17 cellular contexts compared by ENCODE assay signal in genomic region chr9:2414465-2414864, GRCh38.
"Had no signal": no experiment of that assay in that cellular context is flagged by ENCODE, and none has a peak within 500 bp of the region (broad histone marks: within the 10 kb centered on the region; RNA-seq: fewer than 3 reads in every experiment).

No MANE protein-coding gene starts in this region.

- H3K27me3 ChIP-seq: hepatocyte, sigmoid colon, uterus had no signal

- DNase-seq: activated CD4-positive, alpha-beta T cell treated with anti-CD3 and anti-CD28 coated beads, Interleukin-2, amount 50 U/mL, for 4 hours; activated CD4-positive, CD25-positive, alpha-beta regulatory T cell treated with anti-CD3 and anti-CD28 coated beads, Interleukin-2, amount 50 U/mL, for 72 hours; activated T-cell treated with anti-CD3 and anti-CD28 coated beads, Interleukin-2, amount 50 U/mL, for 1 hour; amygdala; caudate nucleus; cortex of kidney; effector CD8-positive, alpha-beta T cell; mucosa of descending colon; naive thymus-derived CD8-positive, alpha-beta T cell; sigmoid colon; stimulated activated CD4-positive, alpha-beta T cell treated with anti-CD3 and anti-CD28 coated beads, Interleukin-4, amount 100 ng/mL, for 24 hours; stimulated activated naive CD8-positive, alpha-beta T cell treated with anti-CD3 and anti-CD28 coated beads, Interleukin-15, amount 100 ng/mL, for 72 hours; SW 1271; uterus had no signal

- H3K4me2 ChIP-seq: hepatocyte had no signal

- H3K36me3 ChIP-seq: sigmoid colon, uterus had no signal

- H3K27ac ChIP-seq: epithelial cell of prostate, hepatocyte, sigmoid colon had no signal

- H3K9me3 ChIP-seq: mucosa of descending colon, sigmoid colon, uterus had no signal

- H2AFZ ChIP-seq: hepatocyte had no signal

- ATAC-seq: mucosa of descending colon; naive thymus-derived CD8-positive, alpha-beta T cell; stimulated activated naive CD8-positive, alpha-beta T cell treated with anti-CD3 and anti-CD28 coated beads, Interleukin-15, amount 100 ng/mL, for 72 hours had no signal

- H3K79me2 ChIP-seq: hepatocyte had no signal

- H3K4me3 ChIP-seq: hepatocyte, lung, mucosa of descending colon, sigmoid colon, uterus had no signal
